Comparison of ENCODE assay signal across 21 cellular contexts in the genomic region with DNA sequence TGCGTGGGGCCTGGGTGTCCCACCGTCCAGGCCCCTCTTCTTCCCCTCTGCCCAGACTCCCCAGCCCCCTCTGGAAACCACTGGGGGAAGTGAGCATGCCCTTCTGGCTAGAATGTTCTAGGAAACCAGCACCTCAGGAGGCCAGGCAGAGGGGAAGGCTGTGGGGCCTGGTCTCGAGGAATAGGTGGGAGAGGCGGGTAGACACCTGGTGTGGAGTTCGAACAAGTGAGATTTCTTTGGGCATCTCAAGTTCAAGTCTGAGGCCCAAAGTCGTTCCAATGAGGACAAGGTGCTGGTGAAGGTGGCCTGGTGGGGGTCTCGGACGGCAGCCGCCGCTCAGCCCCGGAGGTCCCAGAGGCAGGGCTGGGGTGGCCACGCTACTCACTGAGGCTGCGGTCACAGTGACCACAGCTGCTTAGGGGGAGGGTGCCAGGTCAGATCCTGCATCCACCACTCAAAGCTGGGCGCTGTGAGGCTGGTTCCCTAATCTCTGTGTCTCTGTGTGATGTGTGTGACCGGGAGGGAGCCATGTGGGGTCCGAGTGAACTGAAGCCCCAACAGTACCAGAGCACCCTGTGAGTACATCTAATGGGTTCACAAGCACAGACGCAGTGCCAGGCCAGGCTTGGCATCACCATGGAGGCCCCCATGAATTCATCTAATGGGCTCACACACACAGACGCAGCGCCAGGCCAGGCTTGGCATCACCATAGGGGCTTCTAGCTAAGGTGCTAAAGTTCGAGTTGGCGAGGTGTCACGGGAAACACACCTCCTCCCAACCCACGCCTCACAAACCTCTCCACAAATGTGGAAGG. TPM values are rescaled to one million over a fixed set of nuclear protein-coding genes. Genes with fewer than 3 reads are reported as not detected.
DNase-seq lines count a peak whose midpoint lies in the region; FAIRE-seq and TF ChIP-seq lines count a peak whose summit lies in the region.
"Had no signal": no experiment of that assay in that cellular context is flagged by ENCODE, and none has a peak within 500 bp of the region (broad histone marks: within the 10 kb centered on the region; RNA-seq: fewer than 3 reads in every experiment).

No MANE protein-coding gene starts in this region.

- H2AFZ ChIP-seq in H1 (ENCODE audit: low read length), result no peak overlapping the region

- no peak overlapping the region for H3K4me3 ChIP-seq in H7 (ENCODE audit: insufficient read depth, low read depth, low read length)
- no peak overlapping the region for H3K4me3 ChIP-seq in H1 (ENCODE audit: extremely low read depth in 1 of 4, insufficient read depth in 2 of 4, low read depth in 3 of 4, low read length in 4 of 4)
- H3K4me3 ChIP-seq in suprapubic skin, result no peak overlapping the region
- H3K4me3 ChIP-seq: SJSA1 had no signal

- H3K4me1 Mint-ChIP-seq in mesothelial cell of epicardium (peaks cover 37% of the 10 kb centered on the region), CD14-positive monocyte (no peaks in the 10 kb centered on the region)

- 0 out of 2 replicates have a peak overlapping the region, but pooled peaks have one; percentile 28 for H2AK5ac ChIP-seq in H1 (ENCODE audit: low read depth, low read length)

- no peak overlapping the region for H3K14ac ChIP-seq in H1 (ENCODE audit: insufficient read length)

- no peak overlapping the region for H3K18ac ChIP-seq in H1 (ENCODE audit: extremely low read depth, low read length)

- TF ChIP-seq CTCF in H1 (IDR thresholded peaks at IDR 0.05; ENCODE audit: control extremely low read depth in 1 of 3, insufficient read depth in 1 of 3, low read depth in 1 of 3, low read length in 3 of 3) (no peak), mesothelial cell of epicardium (IDR thresholded peaks at IDR 0.05; ENCODE audit: unreplicated experiment) (no peak), suprapubic skin (IDR thresholded peaks at IDR 0.05) (no peak), GM10248 (IDR thresholded peaks at IDR 0.05; ENCODE audit: control extremely low read depth, extremely low read depth, low read depth, missing control alignments) (no peak), CD14-positive monocyte (IDR thresholded peaks at IDR 0.05) (no peak)

- POLR2A ChIA-PET in H1 (lab: Charles Lee; ENCODE audit: partially characterized antibody) (interaction anchor here (1.1 to 1.2 kb wide), 2 partner anchors 18 to 26 kb away, joined by 3 to 4 read pairs; a partner anchor contains a TSS), GM10248 (lab: Yijun Ruan, JAX) (no interaction called here)

- DNase-seq in H7 (peak; percentile 23), H1 (ENCODE audit: low read depth in 1 of 2, low spot score in 2 of 2) (no peak), mesothelial cell of epicardium (ENCODE audit: low spot score in 2 of 2, unreplicated experiment in 2 of 2) (peak in 1 of 2 experiments; percentile 27), suprapubic skin (ENCODE audit: low spot score in 2 of 2) (peak; percentile 34 to 55), GM10248 (ENCODE audit: extremely low spot score) (no peak), CD14-positive monocyte (ENCODE audit: low spot score) (no peak), NCI-H82 (lab: John Stamatoyannopoulos, UW) (no peak)
- DNase-seq: Caco-2; CD4-positive, alpha-beta memory T cell; DND-41; Karpas-422; MV-4-11; NCI-H1105 treated with DMSO at 0.1 percent for 48 hours; NCI-H2029 treated with DMSO at 0.1 percent for 48 hours; NCI-H226; NCI-H524; NCI-H774 had no signal

- H3K23ac ChIP-seq in H1 (ENCODE audit: insufficient read length), result no peak overlapping the region

- H3K27ac Mint-ChIP-seq in mesothelial cell of epicardium, result peak overlapping the region; percentile 39
- no peak overlapping the region for H3K27ac Mint-ChIP-seq in CD14-positive monocyte
- H3K27ac Mint-ChIP-seq: CD4-positive, alpha-beta memory T cell had no signal

- TF ChIP-seq EP300 in H1 (IDR thresholded peaks at IDR 0.05; ENCODE audit: borderline replicate concordance in 1 of 2, low read depth in 2 of 2, low read length in 2 of 2) (no peak), suprapubic skin (IDR thresholded peaks at IDR 0.05) (no peak)

- H2BK5ac ChIP-seq in H1 (ENCODE audit: low read depth, low read length), result no peak overlapping the region

- H3K4ac ChIP-seq in H1 (replicated peaks; ENCODE audit: insufficient read length, low read depth, low read length), result no peak overlapping the region

- no peaks in the 10 kb centered on the region for H3K27me3 ChIP-seq in H7 (ENCODE audit: control insufficient read depth, insufficient read depth, low read length)
- H3K27me3 ChIP-seq in H1 (replicated peaks in 1 of 4; ENCODE audit: control insufficient read depth in 3 of 4, extremely low read depth in 1 of 4, insufficient read depth in 3 of 4, low read length in 3 of 4), result no peaks in the 10 kb centered on the region; a peak in 1 of 7 replicates
- no peaks in the 10 kb centered on the region for H3K27me3 ChIP-seq in suprapubic skin
- H3K27me3 ChIP-seq: SJSA1 had no signal

- CTCF ChIA-PET in H1 (lab: Charles Lee; ENCODE audit: partially characterized antibody) (interaction anchor here (0.7 to 7.5 kb wide), 28 partner anchors 12 to 224 kb away, joined by 3 to 133 read pairs (median 5); no protein-coding TSS in a partner anchor), GM10248 (lab: Yijun Ruan, JAX) (interaction anchor here (1.5 kb wide), 1 partner anchor 17 kb away, joined by 3 read pairs; no protein-coding TSS in a partner anchor)

- 0 out of 2 replicates have a peak overlapping the region, but pooled peaks have one; percentile 32 for H2BK20ac ChIP-seq in H1 (ENCODE audit: low read length)

- WGBS in H1 (ENCODE audit: extremely low coverage in 1 of 2, insufficient coverage in 1 of 2, insufficient read length in 1 of 2, insufficient replicate concordance in 2 of 2, low coverage in 1 of 2, low lambda C conversion rate in 2 of 2, missing lambda C conversion rate in 1 of 2), 2 experiments, result 89% methylated on average over 23 of the region's 23 CpGs; no CpG with 5 or more reads in 1 of the 2 experiments
- WGBS in suprapubic skin, result 89% methylated on average over 15 of the region's 23 CpGs

- H3K36me3 Mint-ChIP-seq in mesothelial cell of epicardium (no peaks in the 10 kb centered on the region), CD14-positive monocyte (no peaks in the 10 kb centered on the region)
- H3K36me3 Mint-ChIP-seq: CD4-positive, alpha-beta memory T cell; IgD-negative memory B cell had no signal

- H3K4me1 ChIP-seq in H1 (replicated peaks in 1 of 4; ENCODE audit: control insufficient read depth in 3 of 4, insufficient read depth in 4 of 4, low read length in 3 of 4) (peaks cover 3 to 20% (median 14%) of the 10 kb centered on the region in 4 experiments), suprapubic skin (no peaks in the 10 kb centered on the region)

- H3K27me3 Mint-ChIP-seq in mesothelial cell of epicardium (ENCODE audit: low read depth) (peaks cover 9% of the 10 kb centered on the region), CD14-positive monocyte (ENCODE audit: low read depth in 3 of 3) (peaks cover 3 to 9% (median 8%) of the 10 kb centered on the region in 3 donors)

- H3K79me2 ChIP-seq in H1 (ENCODE audit: control insufficient read depth in 1 of 2, insufficient read depth in 2 of 2, low read length in 2 of 2), result no peaks in the 10 kb centered on the region

- no peak overlapping the region for H3K56ac ChIP-seq in H1 (replicated peaks; ENCODE audit: insufficient read length, low read depth, low read length)

- intact Hi-C loops in CD14-positive monocyte (cut with micrococcal nuclease), result no loop called here

- no peaks in the 10 kb centered on the region for H3K36me3 ChIP-seq in H7 (replicated peaks; ENCODE audit: control insufficient read depth, insufficient read depth, low read length)
- H3K36me3 ChIP-seq in H1 (ENCODE audit: control insufficient read depth in 2 of 4, insufficient read depth in 4 of 4, low read length in 3 of 4), result no peaks in the 10 kb centered on the region
- H3K36me3 ChIP-seq in suprapubic skin, result no peaks in the 10 kb centered on the region
- H3K36me3 ChIP-seq: SJSA1 had no signal

- no peak overlapping the region for H4K8ac ChIP-seq in H1 (ENCODE audit: extremely low read depth, insufficient read depth, low read length)

- H2BK120ac ChIP-seq in H1 (replicated peaks; ENCODE audit: low read depth, low read length), result no peak overlapping the region

- H4K20me1 ChIP-seq in H1 (replicated peaks in 1 of 2; ENCODE audit: control insufficient read depth in 1 of 2, insufficient read depth in 2 of 2, low read length in 2 of 2), result no peaks in the 10 kb centered on the region

- no peak overlapping the region for H2BK12ac ChIP-seq in H1 (ENCODE audit: low read depth, low read length)

- FAIRE-seq in H1 (lab: Jason Lieb, UNC), result no peak
- FAIRE-seq: RCC 7860 had no signal

- H3K9me3 ChIP-seq in H1 (ENCODE audit: insufficient read depth in 2 of 2, low read depth in 1 of 2, low read length in 1 of 2) (no peaks in the 10 kb centered on the region), suprapubic skin (no peaks in the 10 kb centered on the region)
- H3K9me3 ChIP-seq: Caco-2, SJSA1 had no signal

- H3K9ac ChIP-seq in H1 (replicated peaks in 1 of 4; ENCODE audit: extremely low read depth in 1 of 4, low read depth in 3 of 4, low read length in 3 of 4), result no peak overlapping the region

- no peak for TF ChIP-seq RAD21 in H1 (IDR thresholded peaks at IDR 0.05 in 1 of 2, conservative IDR thresholded peaks at IDR 0.05 in 1 of 2; ENCODE audit: low read depth in 2 of 2, low read length in 2 of 2)

- no peak overlapping the region for H4K5ac ChIP-seq in H1 (ENCODE audit: insufficient read length, low read depth, low read length)

- H3K9me3 Mint-ChIP-seq in mesothelial cell of epicardium (no peaks in the 10 kb centered on the region), CD14-positive monocyte (peaks cover 0 to 2% (median 0%) of the 10 kb centered on the region in 7 donors)
- H3K9me3 Mint-ChIP-seq: IgD-negative memory B cell had no signal

- TF ChIP-seq POLR2A in H1 (IDR thresholded peaks at IDR 0.05; ENCODE audit: control extremely low read depth in 1 of 2, low read depth in 2 of 2, low read length in 2 of 2), result no peak
- TF ChIP-seq POLR2A in suprapubic skin (IDR thresholded peaks at IDR 0.05), result no peak

- H3K27ac ChIP-seq in H1 (ENCODE audit: low read depth, low read length), result no peak overlapping the region
- H3K27ac ChIP-seq in suprapubic skin, result no peak overlapping the region
- H3K27ac ChIP-seq: SJSA1 had no signal

- no peak overlapping the region for H4K91ac ChIP-seq in H1 (replicated peaks; ENCODE audit: insufficient read length, low read length)

- H3K79me1 ChIP-seq in H1 (ENCODE audit: low read depth, low read length), result no peaks in the 10 kb centered on the region

- H3K23me2 ChIP-seq in H1 (ENCODE audit: low read depth, low read length), result no peaks in the 10 kb centered on the region

- no peak overlapping the region for H3K4me2 ChIP-seq in H1 (ENCODE audit: insufficient read depth in 1 of 2, low read depth in 2 of 2, low read length in 2 of 2)

- H3K4me3 Mint-ChIP-seq in mesothelial cell of epicardium (no peak overlapping the region), CD14-positive monocyte (no peak overlapping the region)
- H3K4me3 Mint-ChIP-seq: CD4-positive, alpha-beta memory T cell; IgD-negative memory B cell had no signal

- H2BK15ac ChIP-seq in H1 (ENCODE audit: low read length), result 0 out of 2 replicates have a peak overlapping the region, but pooled peaks have one; percentile 61

RNA-seq across cellular contexts. Expression of a gene that starts 26.5 kb away (rescaled TPM):
- total RNA-seq in H7 (2014; rRNA removed; shearing (Covaris generic)), result 102 and 124 TPM in 2 replicates
- 131 and 141 TPM in 2 replicates for total RNA-seq in H1 (2021; fragmentation: NEBNext Ultra II Directional; extraction: Animal tissue kit (Norgen Biotek cat#: 25700))
- polyA plus RNA-seq in H1 (2011; rRNA removed), result 104 and 204 TPM in 2 replicates
- polyA plus RNA-seq in H1 (2011; cell fraction: cytosol; rRNA removed), result 80.0 TPM
- 206 TPM for polyA plus RNA-seq in H1 (2011; cell fraction: nucleus; rRNA removed)
- 74.0 to 91.4 TPM (median 80.3 TPM) in 4 replicates for polyA plus RNA-seq in H1 (2012, experiment 1 of 2)
- 31.1 TPM for polyA plus RNA-seq in H1 (2012, experiment 2 of 2)
- 208 TPM for polyA plus RNA-seq in H1 (2013, experiment 1 of 2)
- polyA plus RNA-seq in H1 (2013, experiment 2 of 2), result 187 TPM
- polyA minus RNA-seq in H1 (2011; rRNA and poly(A)+ RNA removed), result 68.1 and 71.5 TPM in 2 replicates
- 54.3 TPM for polyA minus RNA-seq in H1 (2011; cell fraction: cytosol; rRNA and poly(A)+ RNA removed)
- 58.5 TPM for polyA minus RNA-seq in H1 (2011; cell fraction: nucleus; rRNA and poly(A)+ RNA removed)
- total RNA-seq in mesothelial cell of epicardium, result 274 to 292 TPM (median 277 TPM) in 3 replicates
- total RNA-seq in suprapubic skin, result 1 to 10 TPM; 7.0 to 9.5 (median 9.4) TPM
- polyA plus RNA-seq in CD14-positive monocyte, result not detected
- total RNA-seq: CD4-positive, alpha-beta memory T cell; OCI-LY7 had no signal

Comparison
In these comparisons a context has a peak if more than half of its experiments do, and no peak if none do; other contexts are left out.
1. DNase-seq: peak in H7 (single experiment) and suprapubic skin (2 of 2); none in H1 (0 of 2), GM10248 (single experiment), CD14-positive monocyte (single experiment) and NCI-H82 (single experiment).